8 cellular contexts compared by ENCODE assay signal in genomic region chr6:138509371-138509770, GRCh38. TPM values are rescaled to one million over a fixed set of nuclear protein-coding genes. Genes with fewer than 3 reads are reported as not detected.
DNase-seq lines count a peak whose midpoint lies in the region; ATAC-seq and TF ChIP-seq lines count a peak whose summit lies in the region.

No MANE protein-coding gene starts in this region.

- no peaks in the 10 kb centered on the region for H3K27me3 Mint-ChIP-seq in brain

- peaks cover 83% of the 10 kb centered on the region for H3K4me1 Mint-ChIP-seq in brain

- H3K27me3 ChIP-seq in kidney epithelial cell (ENCODE audit: control insufficient read depth, insufficient read depth, low read length) = no peaks in the 10 kb centered on the region

- peak overlapping the region in 4 of 5 experiments; percentile 19 to 72 (median 51) for H3K4me3 Mint-ChIP-seq in brain

- TF ChIP-seq CTCF in brain (conservative IDR thresholded peaks at IDR 0.05) (peak in 1 of 2 experiments; percentile 72), kidney epithelial cell (IDR thresholded peaks at IDR 0.05; ENCODE audit: insufficient read depth, low read length, poor library complexity, severe bottlenecking) (peak; percentile 61)

- no peaks in the 10 kb centered on the region for H3K36me3 ChIP-seq in kidney epithelial cell (ENCODE audit: control insufficient read depth, insufficient read depth, low read length)

- no peak overlapping the region for H3K4me3 ChIP-seq in kidney epithelial cell (ENCODE audit: low read depth, low read length)

- no peaks in the 10 kb centered on the region for H3K36me3 Mint-ChIP-seq in brain

- H3K9me3 Mint-ChIP-seq in brain = no peaks in the 10 kb centered on the region

- peak overlapping the region; percentile 32 to 91 (median 83) for H3K27ac Mint-ChIP-seq in brain

- peak; percentile 29 for DNase-seq in DMS153 (lab: John Stamatoyannopoulos, UW)
- DNase-seq in RPMI8226 = peak; percentile 7
- DNase-seq in kidney epithelial cell (ENCODE audit: low read depth) = no peak
- peak; percentile 42 for DNase-seq in stimulated activated naive CD8-positive, alpha-beta T cell treated with anti-CD3 and anti-CD28 coated beads, Interleukin-15, Interleukin-2, amounts not matched to agents 100 U/mL and 50 U/mL, for 24 hours
- no peak for DNase-seq in mesenteric fat pad (ENCODE audit: low spot score)

- ATAC-seq in HG02981 (IDR thresholded peaks at IDR 0.05; ENCODE audit: unreplicated experiment) (peak; percentile 56), GM19023 (IDR thresholded peaks at IDR 0.05; ENCODE audit: unreplicated experiment) (no peak)
- ATAC-seq in stimulated activated naive CD8-positive, alpha-beta T cell treated with anti-CD3 and anti-CD28 coated beads, Interleukin-15, Interleukin-2, amounts not matched to agents 100 U/mL and 50 U/mL, for 24 hours = no peak

RNA-seq across cellular contexts. Expression of gene NHSL1, which starts 10.1 kb away (rescaled TPM):
- 18.2 TPM for polyA plus RNA-seq in brain (ENCODE audit: insufficient read depth, low read depth, low replicate concordance)
- 11.5 and 19.8 TPM in 2 replicates for total RNA-seq in kidney epithelial cell
- total RNA-seq in mesenteric fat pad = 11.9 TPM

Comparison
In these comparisons a context has a peak if more than half of its experiments do, and no peak if none do; other contexts are left out.
1. DNase-seq: peak in DMS153 (single experiment), RPMI8226 (single experiment) and stimulated activated naive CD8-positive, alpha-beta T cell treated with anti-CD3 and anti-CD28 coated beads, Interleukin-15, Interleukin-2, amounts not matched to agents 100 U/mL and 50 U/mL, for 24 hours (single experiment); none in kidney epithelial cell (single experiment) and mesenteric fat pad (single experiment).